38 cellular contexts compared by ENCODE assay signal in the genomic region with DNA sequence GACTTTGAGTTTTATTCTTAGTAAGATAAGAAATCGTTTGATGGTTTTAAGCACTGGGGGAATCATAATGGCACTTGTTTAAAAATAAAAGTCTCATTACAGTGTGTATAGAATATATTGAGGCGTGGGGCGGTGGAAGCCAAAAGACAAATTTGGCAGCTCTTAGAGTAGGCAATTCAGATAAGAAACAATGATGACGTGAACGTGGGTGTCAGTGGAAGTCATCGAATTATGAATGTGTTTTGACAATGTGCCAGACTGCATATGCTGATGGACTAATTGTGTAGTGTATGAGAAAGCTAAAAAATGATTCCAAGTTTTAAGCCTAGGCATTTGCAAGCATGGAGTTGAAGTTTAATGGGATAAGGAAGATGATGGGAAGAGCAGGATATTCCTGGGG. TPM values are rescaled to one million over a fixed set of nuclear protein-coding genes. Genes with fewer than 3 reads are reported as not detected.
"Had no signal": no experiment of that assay in that cellular context is flagged by ENCODE, and none has a peak within 500 bp of the region (broad histone marks: within the 10 kb centered on the region; RNA-seq: fewer than 3 reads in every experiment).

No MANE protein-coding gene starts in this region.

- DNase-seq: activated B cell treated with CpG ODN at 0.5 μM for 24 hours; activated CD4-positive, alpha-beta memory T cell treated with anti-CD3 and anti-CD28 coated beads for 36 hours; activated CD4-positive, alpha-beta T cell treated with anti-CD3 and anti-CD28 coated beads for 4 hours; activated CD4-positive, alpha-beta T cell treated with anti-CD3 and anti-CD28 coated beads, Interleukin-2, amount 10 ng/mL, durations not matched to agents 24 days and 14 days; activated CD4-positive, alpha-beta T cell treated with anti-CD3 and anti-CD28 coated beads, Interleukin-2, amount 50 U/mL, for 1 hour; activated CD4-positive, alpha-beta T cell treated with anti-CD3 and anti-CD28 coated beads, Interleukin-2, amount 50 U/mL, for 4 hours; activated CD4-positive, CD25-positive, alpha-beta regulatory T cell treated with anti-CD3 and anti-CD28 coated beads, Interleukin-2, amount 50 U/mL, for 72 hours; activated CD8-positive, alpha-beta memory T cell treated with anti-CD3 and anti-CD28 coated beads, Interleukin-2, amount 50 U/mL, for 4 hours; activated CD8-positive, alpha-beta T cell treated with anti-CD3 and anti-CD28 coated beads for 36 hours; activated effector memory CD4-positive, alpha-beta T cell treated with anti-CD3 and anti-CD28 coated beads, Interleukin-2, amount 50 U/mL, for 16 hours; activated gamma-delta T cell treated with Interleukin-2 at 50 U/mL for 16 hours; activated naive CD4-positive, alpha-beta T cell; activated naive CD4-positive, alpha-beta T cell treated with anti-CD3 and anti-CD28 coated beads for 36 hours; activated naive CD4-positive, alpha-beta T cell treated with anti-CD3 and anti-CD28 coated beads, Interleukin-2, amount 50 U/mL, for 16 hours; activated naive CD8-positive, alpha-beta T cell treated with anti-CD3 and anti-CD28 coated beads for 36 hours; activated T-cell treated with anti-CD3 and anti-CD28 coated beads for 4 hours; activated T-cell treated with anti-CD3 and anti-CD28 coated beads, Interleukin-2, amount 50 U/mL, for 1 hour; activated T-cell treated with anti-CD3 and anti-CD28 coated beads, Interleukin-2, amount 50 U/mL, for 4 hours; activated T-cell treated with anti-CD3 and anti-CD28 coated beads, Interleukin-2, amount 50 U/mL, for 72 hours; adrenal gland; amniotic stem cell; aorta; cerebellar nuclear complex; T-cell; T-helper 17 cell; T-helper 9 cell had no signal

- H3K9me3 Mint-ChIP-seq: activated CD4-positive, alpha-beta memory T cell treated with anti-CD3 and anti-CD28 coated beads for 36 hours; activated CD4-positive, alpha-beta T cell treated with anti-CD3 and anti-CD28 coated beads, Interleukin-2, amount 10 ng/mL, durations not matched to agents 24 days and 14 days; activated CD8-positive, alpha-beta T cell treated with anti-CD3 and anti-CD28 coated beads for 36 hours; activated naive CD4-positive, alpha-beta T cell treated with anti-CD3 and anti-CD28 coated beads for 36 hours; activated naive CD4-positive, alpha-beta T cell treated with anti-CD3 and anti-CD28 coated beads, Interleukin-2, amount 50 U/mL, for 72 hours; activated naive CD8-positive, alpha-beta T cell treated with anti-CD3 and anti-CD28 coated beads for 36 hours; activated T-cell treated with anti-CD3 and anti-CD28 coated beads, Interleukin-2, amount 50 U/mL, for 4 hours; activated T-cell treated with anti-CD3 and anti-CD28 coated beads, Interleukin-2, amount 50 U/mL, for 72 hours; activated T-helper 1 cell treated with anti-CD3 and anti-CD28 coated beads, Interleukin-12 subunit alpha, Interleukin-12 subunit beta, Interleukin-2, Interleukin-4 antibody, amounts not matched to agents 30 ng/mL and 10 ng/mL and 1 ng/mL, durations not matched to agents 14 hours and 24 hours and 36 hours; brain; central memory CD8-positive, alpha-beta T cell; T-cell had no signal

- FAIRE-seq: bronchial epithelial cell, TTC549 had no signal

- H3K27me3 Mint-ChIP-seq: activated B cell treated with CpG ODN at 0.5 μM for 24 hours; activated CD4-positive, alpha-beta memory T cell treated with anti-CD3 and anti-CD28 coated beads for 36 hours; activated CD4-positive, alpha-beta T cell treated with anti-CD3 and anti-CD28 coated beads, Interleukin-2, amount 10 ng/mL, durations not matched to agents 24 days and 14 days; activated CD8-positive, alpha-beta T cell treated with anti-CD3 and anti-CD28 coated beads for 36 hours; activated naive CD8-positive, alpha-beta T cell treated with anti-CD3 and anti-CD28 coated beads for 36 hours; activated T-helper 17 cell treated with anti-CD3 and anti-CD28 coated beads, Interleukin-2, amount 50 U/mL, for 72 hours; brain; central memory CD8-positive, alpha-beta T cell; T-helper 17 cell had no signal

- H3K4me1 Mint-ChIP-seq: activated B cell treated with CpG ODN at 0.5 μM for 24 hours; activated CD4-positive, alpha-beta T cell treated with anti-CD3 and anti-CD28 coated beads, Interleukin-2, amount 10 ng/mL, durations not matched to agents 24 days and 14 days; activated naive CD8-positive, alpha-beta T cell treated with anti-CD3 and anti-CD28 coated beads for 36 hours; activated T-helper 17 cell treated with anti-CD3 and anti-CD28 coated beads, Interleukin-2, amount 50 U/mL, for 72 hours; brain; central memory CD8-positive, alpha-beta T cell; T-cell; T-helper 17 cell had no signal

- H3K36me3 Mint-ChIP-seq: activated CD4-positive, alpha-beta memory T cell treated with anti-CD3 and anti-CD28 coated beads for 36 hours; activated naive CD4-positive, alpha-beta T cell treated with anti-CD3 and anti-CD28 coated beads, Interleukin-2, amount 50 U/mL, for 72 hours; activated naive CD8-positive, alpha-beta T cell treated with anti-CD3 and anti-CD28 coated beads for 36 hours; brain; T-cell had no signal

- H3K27me3 ChIP-seq: adrenal gland, cardiac muscle cell had no signal

- H3K4me3 ChIP-seq: adrenal gland, cardiac muscle cell had no signal

- H3K9me3 ChIP-seq: adrenal gland had no signal

- H3K27ac ChIP-seq: adrenal gland, cardiac muscle cell, VCaP had no signal

- H3K27ac Mint-ChIP-seq: activated B cell treated with CpG ODN at 0.5 μM for 24 hours; activated CD4-positive, alpha-beta memory T cell treated with anti-CD3 and anti-CD28 coated beads for 36 hours; activated CD4-positive, alpha-beta T cell treated with anti-CD3 and anti-CD28 coated beads, Interleukin-2, amount 10 ng/mL, durations not matched to agents 24 days and 14 days; activated CD8-positive, alpha-beta T cell treated with anti-CD3 and anti-CD28 coated beads for 36 hours; activated naive CD4-positive, alpha-beta T cell treated with anti-CD3 and anti-CD28 coated beads for 36 hours; activated naive CD4-positive, alpha-beta T cell treated with anti-CD3 and anti-CD28 coated beads, Interleukin-2, amount 50 U/mL, for 72 hours; activated naive CD8-positive, alpha-beta T cell treated with anti-CD3 and anti-CD28 coated beads for 36 hours; activated T-cell treated with anti-CD3 and anti-CD28 coated beads, Interleukin-2, amount 50 U/mL, for 72 hours; activated T-helper 1 cell treated with anti-CD3 and anti-CD28 coated beads, Interleukin-12 subunit alpha, Interleukin-12 subunit beta, Interleukin-2, Interleukin-4 antibody, amounts not matched to agents 30 ng/mL and 10 ng/mL and 1 ng/mL, durations not matched to agents 14 hours and 24 hours and 36 hours; activated T-helper 17 cell treated with anti-CD3 and anti-CD28 coated beads, Interleukin-2, amount 50 U/mL, for 72 hours; brain; T-cell; T-helper 17 cell; T-helper 2 cell treated with Interferon-gamma antibody and Interleukin-4, amounts not matched to agents 5 μg/mL and 100 μg/mL, for 36 hours had no signal

- H3K4me1 ChIP-seq: adrenal gland had no signal

- H3K4me3 Mint-ChIP-seq: activated B cell treated with CpG ODN at 0.5 μM for 24 hours; activated CD4-positive, alpha-beta memory T cell treated with anti-CD3 and anti-CD28 coated beads for 36 hours; activated CD4-positive, alpha-beta T cell treated with anti-CD3 and anti-CD28 coated beads, Interleukin-2, amount 10 ng/mL, durations not matched to agents 24 days and 14 days; activated CD8-positive, alpha-beta T cell treated with anti-CD3 and anti-CD28 coated beads for 36 hours; activated naive CD4-positive, alpha-beta T cell treated with anti-CD3 and anti-CD28 coated beads for 36 hours; activated naive CD8-positive, alpha-beta T cell treated with anti-CD3 and anti-CD28 coated beads for 36 hours; activated T-cell treated with anti-CD3 and anti-CD28 coated beads, Interleukin-2, amount 50 U/mL, for 4 hours; activated T-cell treated with anti-CD3 and anti-CD28 coated beads, Interleukin-2, amount 50 U/mL, for 72 hours; activated T-helper 1 cell treated with anti-CD3 and anti-CD28 coated beads, Interleukin-12 subunit alpha, Interleukin-12 subunit beta, Interleukin-2, Interleukin-4 antibody, amounts not matched to agents 30 ng/mL and 10 ng/mL and 1 ng/mL, durations not matched to agents 14 hours and 24 hours and 36 hours; activated T-helper 17 cell treated with anti-CD3 and anti-CD28 coated beads, Interleukin-2, amount 50 U/mL, for 72 hours; brain; central memory CD8-positive, alpha-beta T cell; T-cell; T-helper 17 cell; T-helper 2 cell treated with Interferon-gamma antibody and Interleukin-4, amounts not matched to agents 5 μg/mL and 100 μg/mL, for 36 hours had no signal

- H3K36me3 ChIP-seq: adrenal gland, cardiac muscle cell had no signal

RNA-seq across cellular contexts. Expression of a gene that starts 35.8 kb away (rescaled TPM):
- total RNA-seq: activated B cell treated with CpG ODN at 0.5 μM for 24 hours; activated CD4-positive, alpha-beta memory T cell treated with anti-CD3 and anti-CD28 coated beads for 36 hours; activated CD4-positive, alpha-beta T cell treated with anti-CD3 and anti-CD28 coated beads, Interleukin-2, amount 10 ng/mL, durations not matched to agents 24 days and 14 days; activated CD8-positive, alpha-beta memory T cell treated with anti-CD3 and anti-CD28 coated beads for 36 hours; activated CD8-positive, alpha-beta T cell treated with anti-CD3 and anti-CD28 coated beads for 36 hours; activated naive CD4-positive, alpha-beta T cell treated with anti-CD3 and anti-CD28 coated beads for 36 hours; activated naive CD4-positive, alpha-beta T cell treated with anti-CD3 and anti-CD28 coated beads, Interleukin-2, amount 50 U/mL, for 72 hours; activated naive CD8-positive, alpha-beta T cell treated with anti-CD3 and anti-CD28 coated beads for 36 hours; activated T-cell treated with anti-CD3 and anti-CD28 coated beads, Interleukin-2, amount 50 U/mL, for 4 hours; activated T-cell treated with anti-CD3 and anti-CD28 coated beads, Interleukin-2, amount 50 U/mL, for 72 hours; activated T-helper 1 cell treated with anti-CD3 and anti-CD28 coated beads, Interleukin-12 subunit alpha, Interleukin-12 subunit beta, Interleukin-2, Interleukin-4 antibody, amounts not matched to agents 30 ng/mL and 10 ng/mL and 1 ng/mL, durations not matched to agents 14 hours and 24 hours and 36 hours; activated T-helper 17 cell treated with anti-CD3 and anti-CD28 coated beads, Interleukin-2, amount 50 U/mL, for 72 hours; adrenal gland; aorta; bronchial epithelial cell; cardiac muscle cell; T-cell; T-helper 1 cell treated with Interleukin-12 subunit alpha and Interleukin-12 subunit beta and Interleukin-4 antibody, amounts not matched to agents 30 ng/mL and 1 ng/mL, for 36 hours; T-helper 17 cell had no signal
